Comparison of ENCODE assay signal across 1 cellular context in genomic region chr6:143060806-143061596, GRCh38.
A peak's percentile ranks its signal among the peaks of the same experiment; 100 is the strongest.
TF ChIP-seq lines count a peak whose summit lies in the region.

Gene AIG1 (plus strand): TSS chr6:143060889. CDS start chr6:143060926, 37 bp downstream.

TF ChIP-seq in K562, 482 proteins besides CTCF, POLR2A, EP300 and RAD21 (continued from another document and continues in another):
- TF ChIP-seq ZNF384 (IDR thresholded peaks at IDR 0.05; ENCODE audit: low read depth, low read length) = no peak
- TF ChIP-seq ELF1 (tag; IDR thresholded peaks at IDR 0.05) = no peak
- no peak; the same call in 1 of the 2 replicates for TF ChIP-seq HMGXB4 (CRISPR knock-in tag; IDR thresholded peaks at IDR 0.05)
- no peak for TF ChIP-seq PRMT5 (CRISPR knock-in tag; IDR thresholded peaks at IDR 0.05)
- 0 out of 2 replicates have a peak, but pooled peaks have one; percentile 26 for TF ChIP-seq ZBTB40 (IDR thresholded peaks at IDR 0.05)
- TF ChIP-seq ZBTB40 (CRISPR knock-in tag; IDR thresholded peaks at IDR 0.05) = no peak
- no peak for TF ChIP-seq ZNF224 (CRISPR knock-in tag; IDR thresholded peaks at IDR 0.05)
- no peak for TF ChIP-seq HMBOX1 (IDR thresholded peaks at IDR 0.05)
- TF ChIP-seq CREB3 (tag; conservative IDR thresholded peaks at IDR 0.05; ENCODE audit: low read depth) = no peak
- TF ChIP-seq BRF2 (IDR thresholded peaks at IDR 0.05; ENCODE audit: borderline replicate concordance, insufficient read depth, insufficient read length) = no peak
- no peak for TF ChIP-seq JUND (IDR thresholded peaks at IDR 0.05; ENCODE audit: borderline replicate concordance, low read depth, low read length)
- no peak for TF ChIP-seq JUND (tag; IDR thresholded peaks at IDR 0.05; ENCODE audit: borderline replicate concordance, low read depth, low read length)
- peak; percentile 61 for TF ChIP-seq RBFOX2 (IDR thresholded peaks at IDR 0.05; ENCODE audit: low read depth, low read length)
- TF ChIP-seq ZNF324 (CRISPR knock-in tag; IDR thresholded peaks at IDR 0.05) = no peak
- peak in 1 of 2 experiments; percentile 59; a peak in 1 of 4 replicates for TF ChIP-seq MAZ (CRISPR knock-in tag; conservative IDR thresholded peaks at IDR 0.05 in 1 of 2, IDR thresholded peaks at IDR 0.05 in 1 of 2)
- no peak for TF ChIP-seq ATF1 (CRISPR knock-in tag; IDR thresholded peaks at IDR 0.05)
- TF ChIP-seq ATF1 (tag; IDR thresholded peaks at IDR 0.05) = no peak
- peak; percentile 71 for TF ChIP-seq USF1 (CRISPR knock-in tag; IDR thresholded peaks at IDR 0.05)
- peak; percentile 24; the same call in 1 of the 2 replicates for TF ChIP-seq MTA1 (IDR thresholded peaks at IDR 0.05; ENCODE audit: borderline replicate concordance)
- TF ChIP-seq ZNF79 (CRISPR knock-in tag; IDR thresholded peaks at IDR 0.05; ENCODE audit: low read depth) = no peak
- peak; percentile 26; the same call in 1 of the 2 replicates for TF ChIP-seq SOX6 (IDR thresholded peaks at IDR 0.05)
- no peak for TF ChIP-seq ARHGAP35 (IDR thresholded peaks at IDR 0.05; ENCODE audit: partially characterized antibody)
- no peak for TF ChIP-seq BCLAF1 (IDR thresholded peaks at IDR 0.05; ENCODE audit: borderline replicate concordance in 1 of 2, control insufficient read depth in 1 of 2, low read depth in 2 of 2, low read length in 1 of 2)
- no peak for TF ChIP-seq ZNF165 (CRISPR knock-in tag; IDR thresholded peaks at IDR 0.05; ENCODE audit: borderline replicate concordance)
- TF ChIP-seq ZNF766 (CRISPR knock-in tag; conservative IDR thresholded peaks at IDR 0.05) = peak; percentile 31; the same call in 1 of the 2 replicates
- no peak for TF ChIP-seq MBD1 (CRISPR knock-in tag; IDR thresholded peaks at IDR 0.05)
- TF ChIP-seq TFAP4 (CRISPR knock-in tag; IDR thresholded peaks at IDR 0.05; ENCODE audit: borderline replicate concordance) = peak; percentile 4; the same call in 1 of the 2 replicates
- peak; percentile 35 to 89 (median 85) for TF ChIP-seq YY1 (IDR thresholded peaks at IDR 0.05; ENCODE audit: borderline replicate concordance in 1 of 3, control insufficient read depth in 1 of 3, extremely low read depth in 1 of 3, insufficient read depth in 3 of 3, insufficient read length in 1 of 3, insufficient replicate concordance in 2 of 3, low read depth in 1 of 3, low read length in 2 of 3)
- peak; percentile 38; the same call in 1 of the 2 replicates for TF ChIP-seq HES1 (IDR thresholded peaks at IDR 0.05; ENCODE audit: low read depth)
- no peak for TF ChIP-seq SNRNP70 (optimal IDR thresholded peaks at IDR 0.05; ENCODE audit: low read depth, low read length)
- TF ChIP-seq ZFPM2 (CRISPR knock-in tag; IDR thresholded peaks at IDR 0.05) = no peak
- no peak for TF ChIP-seq SMARCC2 (IDR thresholded peaks at IDR 0.05; ENCODE audit: low read depth)
- peak in 1 of 2 experiments; percentile 78; a peak in 2 of 4 replicates for TF ChIP-seq KDM1A (IDR thresholded peaks at IDR 0.05)
